2 cellular contexts compared by ENCODE assay signal in the genomic region with DNA sequence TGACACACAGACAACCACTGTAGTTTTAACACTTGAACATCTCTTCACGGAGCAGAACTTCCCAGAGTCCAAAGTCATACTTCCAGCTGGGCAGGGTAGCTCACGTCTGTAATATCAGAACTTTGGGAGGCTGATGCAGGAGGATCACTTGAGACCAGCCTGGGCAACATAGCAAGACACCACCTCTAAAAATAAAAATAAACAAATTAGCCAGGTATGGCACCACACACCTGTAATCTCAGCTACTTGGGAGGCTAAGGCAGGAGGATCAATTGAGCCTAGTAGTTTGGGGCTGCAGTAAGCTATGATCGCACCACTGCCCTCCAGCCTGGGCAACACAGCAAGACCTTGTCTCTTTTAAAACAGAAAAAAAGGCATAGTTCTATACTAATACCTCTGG.
TF ChIP-seq lines count a peak whose summit lies in the region.

No MANE protein-coding gene starts in this region.

TF ChIP-seq in HepG2, 621 proteins besides CTCF, POLR2A, EP300 and RAD21:
- TF ChIP-seq ZNF121 (CRISPR knock-in tag; IDR thresholded peaks at IDR 0.05) (peak; percentile 60; the same call in 1 of the 2 replicates), ZNF441 (CRISPR knock-in tag; IDR thresholded peaks at IDR 0.05; ENCODE audit: borderline replicate concordance) (no peak), ZNF816 (CRISPR knock-in tag; IDR thresholded peaks at IDR 0.05; ENCODE audit: borderline replicate concordance) (no peak), ZNF614 (CRISPR knock-in tag; IDR thresholded peaks at IDR 0.05; ENCODE audit: borderline replicate concordance) (no peak)
TF ChIP-seq in HepG2: peak in this region for 1.

TF ChIP-seq in WTC11, 78 proteins besides CTCF, POLR2A, EP300 and RAD21:
- peak; percentile 91 for TF ChIP-seq ZNF121 (CRISPR knock-in tag; IDR thresholded peaks at IDR 0.05)
- no peak for TF ChIP-seq ZNF317 (CRISPR knock-in tag; IDR thresholded peaks at IDR 0.05; ENCODE audit: borderline replicate concordance, low read depth)
- no peak for TF ChIP-seq NR1H2 (CRISPR knock-in tag; IDR thresholded peaks at IDR 0.05)
- TF ChIP-seq, protein P1, sequence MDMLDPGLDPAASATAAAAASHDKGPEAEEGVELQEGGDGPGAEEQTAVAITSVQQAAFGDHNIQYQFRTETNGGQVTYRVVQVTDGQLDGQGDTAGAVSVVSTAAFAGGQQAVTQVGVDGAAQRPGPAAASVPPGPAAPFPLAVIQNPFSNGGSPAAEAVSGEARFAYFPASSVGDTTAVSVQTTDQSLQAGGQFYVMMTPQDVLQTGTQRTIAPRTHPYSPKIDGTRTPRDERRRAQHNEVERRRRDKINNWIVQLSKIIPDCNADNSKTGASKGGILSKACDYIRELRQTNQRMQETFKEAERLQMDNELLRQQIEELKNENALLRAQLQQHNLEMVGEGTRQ (CRISPR knock-in tag; IDR thresholded peaks at IDR 0.05): no peak
- TF ChIP-seq GTF2I (CRISPR knock-in tag; conservative IDR thresholded peaks at IDR 0.05): peak; percentile 55; the same call in 1 of the 2 replicates
- TF ChIP-seq, protein P2, sequence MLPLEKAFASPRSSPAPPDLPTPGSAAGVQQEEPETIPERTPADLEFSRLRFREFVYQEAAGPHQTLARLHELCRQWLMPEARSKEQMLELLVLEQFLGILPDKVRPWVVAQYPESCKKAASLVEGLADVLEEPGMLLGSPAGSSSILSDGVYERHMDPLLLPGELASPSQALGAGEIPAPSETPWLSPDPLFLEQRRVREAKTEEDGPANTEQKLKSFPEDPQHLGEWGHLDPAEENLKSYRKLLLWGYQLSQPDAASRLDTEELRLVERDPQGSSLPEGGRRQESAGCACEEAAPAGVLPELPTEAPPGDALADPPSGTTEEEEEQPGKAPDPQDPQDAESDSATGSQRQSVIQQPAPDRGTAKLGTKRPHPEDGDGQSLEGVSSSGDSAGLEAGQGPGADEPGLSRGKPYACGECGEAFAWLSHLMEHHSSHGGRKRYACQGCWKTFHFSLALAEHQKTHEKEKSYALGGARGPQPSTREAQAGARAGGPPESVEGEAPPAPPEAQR (CRISPR knock-in tag; IDR thresholded peaks at IDR 0.05): no peak
